ENCODE assay signal across 8 cellular contexts in genomic region chr16:30571444-30572322, GRCh38. TPM values are rescaled to one million over a fixed set of nuclear protein-coding genes. Genes with fewer than 3 reads are reported as not detected.
DNase-seq lines count a peak whose midpoint lies in the region; ATAC-seq and TF ChIP-seq lines count a peak whose summit lies in the region.

ZNF688 (minus strand) TSS chr16:30571714; CDS start chr16:30571629, 85 bp downstream.

- CTCF ChIA-PET in Panc1 (lab: Charles Lee): interaction anchor here (1.2 kb wide), 1 partner anchor 66 kb away, joined by 4 read pairs; no protein-coding TSS in a partner anchor

- intact Hi-C loops in Panc1 (cut with micrococcal nuclease; ENCODE audit: unreplicated experiment): no loop called here
- intact Hi-C loops in esophagus muscularis mucosa (cut with DNase I): no loop called here

- H3K36me3 ChIP-seq in Panc1 (ENCODE audit: control insufficient read depth, insufficient read depth, low read length): no peaks in the 10 kb centered on the region
- peaks cover 0 to 13% (median 3%) of the 10 kb centered on the region in 4 donors for H3K36me3 ChIP-seq in esophagus muscularis mucosa
- no peaks in the 10 kb centered on the region for H3K36me3 ChIP-seq in muscle layer of duodenum (ENCODE audit: control insufficient read depth in 1 of 2, insufficient read depth in 2 of 2, low read length in 2 of 2)

- WGBS in esophagus muscularis mucosa: 0% methylated on average over 24 of the region's 67 CpGs

- peak; percentile 29 for TF ChIP-seq POLR2A in esophagus muscularis mucosa (IDR thresholded peaks at IDR 0.05; ENCODE audit: low read depth)

- H3K27me3 ChIP-seq in Panc1 (ENCODE audit: control insufficient read depth, insufficient read depth, low read length) (no peaks in the 10 kb centered on the region), esophagus muscularis mucosa (no peaks in the 10 kb centered on the region), muscle layer of duodenum (ENCODE audit: low read depth, low read length) (no peaks in the 10 kb centered on the region)

- no TSS peak for BruUV-seq in Panc1 (replicated peaks; lab: Mats Ljungman, UMichigan)

- H3K9me3 ChIP-seq in Panc1 (ENCODE audit: control insufficient read depth, insufficient read depth, low read depth, low read length) (no peaks in the 10 kb centered on the region), esophagus muscularis mucosa (no peaks in the 10 kb centered on the region), muscle layer of duodenum (ENCODE audit: control insufficient read depth in 1 of 2, low read length in 2 of 2) (no peaks in the 10 kb centered on the region)

- ATAC-seq in GM21619 (IDR thresholded peaks at IDR 0.05; ENCODE audit: unreplicated experiment) (peak; percentile 70), Panc1 (peak; percentile 93)

- H3K4me1 ChIP-seq in Panc1 (ENCODE audit: control insufficient read depth, insufficient read depth, low read length) (peaks cover 9% of the 10 kb centered on the region), esophagus muscularis mucosa (peaks cover 22 to 29% (median 24%) of the 10 kb centered on the region in 4 donors), muscle layer of duodenum (ENCODE audit: control insufficient read depth in 1 of 2, insufficient read depth in 2 of 2, low read length in 2 of 2) (peaks cover 3 to 23% of the 10 kb centered on the region in 2 donors)

- POLR2A ChIA-PET in Panc1 (lab: Charles Lee): interaction anchor here (0.5 to 1.4 kb wide), 2 partner anchors 13 to 21 kb away, joined by 4 to 13 read pairs; partner anchors contain the start of gene ZNF764

- in situ Hi-C loops in Panc1 (cut with HindIII; ENCODE audit: low pct_unique_long_range_greater_than_20kb, low sequenced_read_pairs): no loop called here

- peak within 1 kb of the TSS; percentile 94 for H3K27ac ChIP-seq in Panc1 (ENCODE audit: low read length)
- H3K27ac ChIP-seq in esophagus muscularis mucosa (replicated peaks in 1 of 4): peak within 1 kb of the TSS; percentile 95 to 100 (median 98)
- peak within 1 kb of the TSS; percentile 93 for H3K27ac ChIP-seq in muscle layer of duodenum (ENCODE audit: low read length)

- H3K4me3 ChIP-seq in Panc1 (ENCODE audit: low read depth in 2 of 2, low read length in 2 of 2) (peak within 1 kb of the TSS; percentile 66 to 89), esophagus muscularis mucosa (peak within 1 kb of the TSS; percentile 87 to 95 (median 90)), muscle layer of duodenum (ENCODE audit: low read depth in 1 of 2, low read length in 2 of 2) (peak within 1 kb of the TSS; percentile 77 to 84)

- TF ChIP-seq CTCF in Panc1 (IDR thresholded peaks at IDR 0.05): no peak
- TF ChIP-seq CTCF in esophagus muscularis mucosa (IDR thresholded peaks at IDR 0.05): no peak

- TF ChIP-seq EP300 in esophagus muscularis mucosa (IDR thresholded peaks at IDR 0.05): no peak

- peak; percentile 83 for DNase-seq in DMS153 (lab: John Stamatoyannopoulos, UW)
- peak; percentile 92 for DNase-seq in KG1 (lab: John Stamatoyannopoulos, UW)
- DNase-seq in Panc1 (ENCODE audit: low read depth, low spot score): peak; percentile 81
- DNase-seq in activated T-cell treated with anti-CD3 and anti-CD28 coated beads, Interleukin-2, amount 50 U/mL, for 48 hours: peak; percentile 94 to 95
- peak; percentile 99 for DNase-seq in esophagus muscularis mucosa (ENCODE audit: extremely low spot score)
- peak; percentile 91 to 97 for DNase-seq in stimulated activated CD8-positive, alpha-beta memory T cell treated with anti-CD3 and anti-CD28 coated beads, Interleukin-7, amount 100 ng/mL, for 4 hours (ENCODE audit: low read depth in 2 of 2)

RNA-seq across cellular contexts. Expression of gene ZNF688, which starts in this region (rescaled TPM):
- 7.7 TPM for total RNA-seq in Panc1 (2021; ENCODE audit: unreplicated experiment)
- polyA plus RNA-seq in Panc1 (2012; ENCODE audit: insufficient read length): 9.9 TPM
- total RNA-seq in esophagus muscularis mucosa: 10 to 100 TPM; 17.6 to 33.4 (median 23.5) TPM

Comparison
In these comparisons a context has a peak if more than half of its experiments do, and no peak if none do; other contexts are left out.
1. Peak in every context shown above with its lines: DNase-seq, ATAC-seq, H3K4me3 ChIP-seq and H3K27ac ChIP-seq.